Comparison of ENCODE assay signal across 25 cellular contexts in genomic region chr17:71521724-71522123, GRCh38.
"Had no signal": no experiment of that assay in that cellular context is flagged by ENCODE, and none has a peak within 500 bp of the region (broad histone marks: within the 10 kb centered on the region; RNA-seq: fewer than 3 reads in every experiment).

No MANE protein-coding gene starts in this region.

- H3K27me3 ChIP-seq: gastrocnemius medialis, neutrophil, pancreas, right lobe of liver, tibial nerve, upper lobe of left lung had no signal

- H3K4me1 ChIP-seq: gastrocnemius medialis, pancreas, right lobe of liver, tibial nerve, upper lobe of left lung had no signal

- H3K4me3 ChIP-seq: gastrocnemius medialis, lung, mucosa of descending colon, pancreas, right lobe of liver, thoracic aorta, tibial nerve, upper lobe of left lung had no signal

- DNase-seq: cortex of kidney; effector memory CD8-positive, alpha-beta T cell; gastrocnemius medialis; head of caudate nucleus; kidney; mesenchymal stem cell; mucosa of descending colon; naive B cell; pancreas; right lobe of liver; small intestine; stimulated activated CD4-positive, alpha-beta T cell treated with anti-CD3 and anti-CD28 coated beads, Interleukin-15, amount 100 ng/mL, for 24 hours; stimulated activated CD4-positive, alpha-beta T cell treated with anti-CD3 and anti-CD28 coated beads, Interleukin-2, amount 100 ng/mL, for 48 hours; stimulated activated naive B cell treated with anti-CD40 and anti-IgM and Interleukin-4, amounts not matched to agents 10 μg/mL and 1 μg/mL and 100 μg/mL, for 72 hours; upper lobe of left lung had no signal

- H3K27me3 Mint-ChIP-seq: effector memory CD8-positive, alpha-beta T cell; naive B cell; natural killer cell treated with Interleukin-12 subunit alpha and Interleukin-12 subunit beta and Interleukin-15 and Interleukin-18, amount 100 ng/mL, for 72 hours; progenitor cell of endocrine pancreas; stimulated activated naive B cell treated with anti-CD40 and anti-IgM and Interleukin-4, amounts not matched to agents 10 μg/mL and 1 μg/mL and 100 μg/mL, for 72 hours; stimulated activated naive CD8-positive, alpha-beta T cell treated with anti-CD3 and anti-CD28 coated beads, Interleukin-15, Interleukin-2, amounts not matched to agents 100 ng/mL and 50 ng/mL, for 24 hours had no signal

- H3K9me3 ChIP-seq: gastrocnemius medialis, mucosa of descending colon, neutrophil, pancreas, right lobe of liver, thoracic aorta, tibial nerve had no signal

- H3K4me1 Mint-ChIP-seq: naive B cell; neural crest cell; stimulated activated naive B cell treated with anti-CD40 and anti-IgM and Interleukin-4, amounts not matched to agents 10 μg/mL and 1 μg/mL and 100 μg/mL, for 72 hours had no signal

- H3K36me3 Mint-ChIP-seq: mesothelial cell of epicardium; naive B cell; stimulated activated naive B cell treated with anti-CD40 and anti-IgM and Interleukin-4, amounts not matched to agents 10 μg/mL and 1 μg/mL and 100 μg/mL, for 72 hours had no signal

- H3K9me3 Mint-ChIP-seq: neural crest cell had no signal

- ATAC-seq: effector memory CD8-positive, alpha-beta T cell; gastrocnemius medialis; left lobe of liver; mucosa of descending colon; natural killer cell treated with Interleukin-12 subunit alpha and Interleukin-12 subunit beta and Interleukin-15 and Interleukin-18, amount 100 ng/mL, for 72 hours; pancreas; right lobe of liver; stimulated activated naive B cell treated with anti-CD40 and anti-IgM and Interleukin-4, amounts not matched to agents 10 μg/mL and 1 μg/mL and 100 μg/mL, for 72 hours had no signal

- H3K27ac ChIP-seq: gastrocnemius medialis, neutrophil, pancreas, right lobe of liver, thoracic aorta, tibial nerve, upper lobe of left lung had no signal

- H3K36me3 ChIP-seq: gastrocnemius medialis, neutrophil, pancreas, right lobe of liver, thoracic aorta, tibial nerve, upper lobe of left lung had no signal

- H3K27ac Mint-ChIP-seq: effector memory CD8-positive, alpha-beta T cell; mesothelial cell of epicardium; natural killer cell treated with Interleukin-12 subunit alpha and Interleukin-12 subunit beta and Interleukin-15 and Interleukin-18, amount 100 ng/mL, for 72 hours; progenitor cell of endocrine pancreas; stimulated activated naive B cell treated with anti-CD40 and anti-IgM and Interleukin-4, amounts not matched to agents 10 μg/mL and 1 μg/mL and 100 μg/mL, for 72 hours; stimulated activated naive CD8-positive, alpha-beta T cell treated with anti-CD3 and anti-CD28 coated beads, Interleukin-15, Interleukin-2, amounts not matched to agents 100 ng/mL and 50 ng/mL, for 24 hours had no signal

- H3K4me3 Mint-ChIP-seq: effector memory CD8-positive, alpha-beta T cell; mesothelial cell of epicardium; naive B cell; natural killer cell treated with Interleukin-12 subunit alpha and Interleukin-12 subunit beta and Interleukin-15 and Interleukin-18, amount 100 ng/mL, for 72 hours; neural crest cell; stimulated activated naive B cell treated with anti-CD40 and anti-IgM and Interleukin-4, amounts not matched to agents 10 μg/mL and 1 μg/mL and 100 μg/mL, for 72 hours; stimulated activated naive CD8-positive, alpha-beta T cell treated with anti-CD3 and anti-CD28 coated beads, Interleukin-15, Interleukin-2, amounts not matched to agents 100 ng/mL and 50 ng/mL, for 24 hours had no signal
